13 cellular contexts compared by ENCODE assay signal in genomic region chrX:47662144-47662657, GRCh38. TPM values are rescaled to one million over a fixed set of nuclear protein-coding genes. Genes with fewer than 3 reads are reported as not detected.
DNase-seq lines count a peak whose midpoint lies in the region; ATAC-seq, FAIRE-seq and TF ChIP-seq lines count a peak whose summit lies in the region.
"Had no signal": no experiment of that assay in that cellular context is flagged by ENCODE, and none has a peak within 500 bp of the region (broad histone marks: within the 10 kb centered on the region; RNA-seq: fewer than 3 reads in every experiment).

No MANE protein-coding gene starts in this region.

- no peaks in the 10 kb centered on the region for H3K36me3 Mint-ChIP-seq in natural killer cell treated with Interleukin-12 subunit alpha and Interleukin-12 subunit beta and Interleukin-15 and Interleukin-18, amount 100 ng/mL, for 72 hours
- H3K36me3 Mint-ChIP-seq in natural killer cell: no peaks in the 10 kb centered on the region

- H3K9me3 ChIP-seq in kidney (ENCODE audit: control insufficient read depth in 1 of 2, low read length in 2 of 2) (no peaks in the 10 kb centered on the region), BE2C (no peaks in the 10 kb centered on the region)

- intact Hi-C loops in natural killer cell (cut with micrococcal nuclease) (no loop called here), kidney (cut with DNase I) (no loop called here)

- peak overlapping the region in 1 of 2 donors; percentile 73 for H3K27ac Mint-ChIP-seq in natural killer cell treated with Interleukin-12 subunit alpha and Interleukin-12 subunit beta and Interleukin-15 and Interleukin-18, amount 100 ng/mL, for 72 hours
- no peak overlapping the region for H3K27ac Mint-ChIP-seq in natural killer cell

- no peak for ATAC-seq in natural killer cell treated with Interleukin-12 subunit alpha and Interleukin-12 subunit beta and Interleukin-15 and Interleukin-18, amount 100 ng/mL, for 72 hours
- ATAC-seq in natural killer cell: no peak
- no peak for ATAC-seq in HG03196 (IDR thresholded peaks at IDR 0.05; ENCODE audit: unreplicated experiment)
- ATAC-seq in HG03342 (IDR thresholded peaks at IDR 0.05; ENCODE audit: unreplicated experiment): no peak

- H3K4me1 ChIP-seq in kidney (ENCODE audit: control insufficient read depth in 1 of 2, insufficient read depth in 1 of 2, low read depth in 1 of 2, low read length in 2 of 2) (no peaks in the 10 kb centered on the region), BE2C (no peaks in the 10 kb centered on the region)

- H3K36me3 ChIP-seq in kidney (ENCODE audit: control insufficient read depth in 1 of 2, insufficient read depth in 2 of 2, low read length in 2 of 2) (peaks cover 0 to 2% of the 10 kb centered on the region in 2 donors), BE2C (no peaks in the 10 kb centered on the region)

- no peaks in the 10 kb centered on the region for H3K27me3 ChIP-seq in BE2C

- no peak for TF ChIP-seq CTCF in natural killer cell (IDR thresholded peaks at IDR 0.05)
- TF ChIP-seq CTCF in kidney (IDR thresholded peaks at IDR 0.05; ENCODE audit: borderline replicate concordance, extremely low read depth, insufficient read depth): no peak
- TF ChIP-seq CTCF in BE2C (IDR thresholded peaks at IDR 0.05; ENCODE audit: low read depth, low read length): no peak

- H3K27me3 Mint-ChIP-seq in natural killer cell treated with Interleukin-12 subunit alpha and Interleukin-12 subunit beta and Interleukin-15 and Interleukin-18, amount 100 ng/mL, for 72 hours: peaks cover 0 to 6% of the 10 kb centered on the region in 2 donors
- peaks cover 0 to 6% of the 10 kb centered on the region in 2 donors for H3K27me3 Mint-ChIP-seq in natural killer cell (ENCODE audit: low read depth in 2 of 2)

- H3K9me3 Mint-ChIP-seq in natural killer cell treated with Interleukin-12 subunit alpha and Interleukin-12 subunit beta and Interleukin-15 and Interleukin-18, amount 100 ng/mL, for 72 hours: no peaks in the 10 kb centered on the region
- no peaks in the 10 kb centered on the region for H3K9me3 Mint-ChIP-seq in natural killer cell

- no peak overlapping the region for H3K27ac ChIP-seq in kidney (ENCODE audit: low read depth in 2 of 2, low read length in 2 of 2)

- DNase-seq in natural killer cell treated with Interleukin-12 subunit alpha and Interleukin-12 subunit beta and Interleukin-15 and Interleukin-18, amount 100 ng/mL, for 72 hours (ENCODE audit: low spot score): no peak
- no peak for DNase-seq in natural killer cell
- peak; percentile 52 to 65 for DNase-seq in activated CD4-positive, alpha-beta T cell treated with anti-CD3 and anti-CD28 coated beads, Interleukin-2, amount 50 U/mL, for 48 hours
- DNase-seq in foreskin melanocyte: peak; percentile 85
- DNase-seq in kidney: no peak
- DNase-seq in BE2C: no peak
- DNase-seq: DMS79, glutamatergic neuron, NCI-H1092 had no signal

- no peak overlapping the region for H3K9ac ChIP-seq in kidney (ENCODE audit: low read length in 2 of 2)

- peaks cover 9 to 13% of the 10 kb centered on the region in 2 donors for H3K4me1 Mint-ChIP-seq in natural killer cell treated with Interleukin-12 subunit alpha and Interleukin-12 subunit beta and Interleukin-15 and Interleukin-18, amount 100 ng/mL, for 72 hours (ENCODE audit: low read depth in 2 of 2)
- peaks cover 0 to 8% of the 10 kb centered on the region in 2 donors for H3K4me1 Mint-ChIP-seq in natural killer cell

- H3K4me3 Mint-ChIP-seq in natural killer cell treated with Interleukin-12 subunit alpha and Interleukin-12 subunit beta and Interleukin-15 and Interleukin-18, amount 100 ng/mL, for 72 hours: peak overlapping the region; percentile 47
- no peak overlapping the region for H3K4me3 Mint-ChIP-seq in natural killer cell

- FAIRE-seq in kidney (lab: Jason Lieb, UNC): no peak
- FAIRE-seq: H1 had no signal

- no peak overlapping the region for H3K4me3 ChIP-seq in kidney (ENCODE audit: low read length in 2 of 2)
- H3K4me3 ChIP-seq in BE2C (ENCODE audit: low read depth, low read length): no peak overlapping the region

RNA-seq across cellular contexts. Expression of gene UXT, which starts 3.2 kb away (rescaled TPM):
- total RNA-seq in natural killer cell treated with Interleukin-12 subunit alpha and Interleukin-12 subunit beta and Interleukin-15 and Interleukin-18, amount 100 ng/mL, for 72 hours: 100 to 1,000 TPM in 1 of 2 donors, 10 to 100 TPM in 1; 80.5 to 113 TPM
- 100 to 1,000 TPM in 1 of 3 donors, 10 to 100 TPM in 2; 88.2 to 102 (median 95.4) TPM for total RNA-seq in natural killer cell
- total RNA-seq in kidney: 88.0 TPM
- 210 TPM for polyA plus RNA-seq in kidney (ENCODE audit: insufficient read depth, low read depth, low replicate concordance)
- polyA plus RNA-seq in BE2C (2012; ENCODE audit: insufficient read depth, insufficient read length, low read depth): 106 TPM

RNA-seq across cellular contexts. Expression of gene ELK1, which starts 11.8 kb away (rescaled TPM):
- total RNA-seq in natural killer cell treated with Interleukin-12 subunit alpha and Interleukin-12 subunit beta and Interleukin-15 and Interleukin-18, amount 100 ng/mL, for 72 hours: 10 to 100 TPM; 24.5 to 49.5 TPM
- total RNA-seq in natural killer cell (10 to 100 TPM; 14.1 to 15.2 (median 14.8) TPM), kidney (26.9 TPM)
- polyA plus RNA-seq in kidney (ENCODE audit: insufficient read depth, low read depth, low replicate concordance): 10.5 TPM
- 38.7 TPM for polyA plus RNA-seq in BE2C (2012; ENCODE audit: insufficient read depth, insufficient read length, low read depth)

RNA-seq across cellular contexts. Expression of gene CFP, which starts 32.5 kb away (rescaled TPM):
- total RNA-seq in natural killer cell treated with Interleukin-12 subunit alpha and Interleukin-12 subunit beta and Interleukin-15 and Interleukin-18, amount 100 ng/mL, for 72 hours: 1 to 10 TPM in 1 of 2 donors, under 1 TPM in 1; 0.71 to 2.3 TPM
- total RNA-seq in natural killer cell (10 to 100 TPM in 2 of 3 donors, 1 to 10 TPM in 1; 9.0 to 21.1 (median 19.3) TPM), kidney (8.3 TPM)
- 2.1 TPM for polyA plus RNA-seq in kidney (ENCODE audit: insufficient read depth, low read depth, low replicate concordance)
- polyA plus RNA-seq in BE2C (2012; ENCODE audit: insufficient read depth, insufficient read length, low read depth): 2.9 TPM

RNA-seq across cellular contexts. Expression of gene SYN1, which starts 42.5 kb away (rescaled TPM):
- under 1 TPM; 0.29 to 0.92 TPM for total RNA-seq in natural killer cell treated with Interleukin-12 subunit alpha and Interleukin-12 subunit beta and Interleukin-15 and Interleukin-18, amount 100 ng/mL, for 72 hours
- total RNA-seq in natural killer cell (under 1 TPM in 1 of 3 donors, not detected in 2; 0.40 TPM), kidney (0.85 TPM)
- 0.88 TPM for polyA plus RNA-seq in kidney (ENCODE audit: insufficient read depth, low read depth, low replicate concordance)
- 10.8 TPM for polyA plus RNA-seq in BE2C (2012; ENCODE audit: insufficient read depth, insufficient read length, low read depth)
- total RNA-seq: pulmonary artery endothelial cell had no signal

Comparison
In these comparisons a context has a peak if more than half of its experiments do, and no peak if none do; other contexts are left out.
1. DNase-seq: peak in activated CD4-positive, alpha-beta T cell treated with anti-CD3 and anti-CD28 coated beads, Interleukin-2, amount 50 U/mL, for 48 hours (2 of 2) and foreskin melanocyte (single experiment); none in natural killer cell treated with Interleukin-12 subunit alpha and Interleukin-12 subunit beta and Interleukin-15 and Interleukin-18, amount 100 ng/mL, for 72 hours (single experiment), natural killer cell (single experiment), kidney (single experiment) and BE2C (single experiment).